31 cellular contexts compared by ENCODE assay signal in genomic region chr2:11637546-11637945, GRCh38. TPM values are rescaled to one million over a fixed set of nuclear protein-coding genes. Genes with fewer than 3 reads are reported as not detected.
"Had no signal": no experiment of that assay in that cellular context is flagged by ENCODE, and none has a peak within 500 bp of the region (broad histone marks: within the 10 kb centered on the region; RNA-seq: fewer than 3 reads in every experiment).

No MANE protein-coding gene starts in this region.

- H3K27me3 ChIP-seq: heart right ventricle, hepatocyte, neutrophil, ovary, right atrium auricular region, suprapubic skin, upper lobe of right lung had no signal

- H3K4me3 ChIP-seq: heart right ventricle, hepatocyte, left ventricle myocardium inferior, lung, ovary, right atrium auricular region, spleen, suprapubic skin, thoracic aorta, tibial artery, upper lobe of right lung had no signal

- H3K27ac Mint-ChIP-seq: memory B cell; naive thymus-derived CD8-positive, alpha-beta T cell; stimulated activated effector memory CD8-positive, alpha-beta T cell treated with anti-CD3 and anti-CD28 coated beads, Interleukin-12 subunit alpha, Interleukin-12 subunit beta, amount 100 ng/mL, for 72 hours; stimulated activated naive CD8-positive, alpha-beta T cell treated with anti-CD3 and anti-CD28 coated beads, Interleukin-15, Interleukin-2, amounts not matched to agents 100 ng/mL and 50 ng/mL, for 24 hours had no signal

- H3K9me3 Mint-ChIP-seq: memory B cell; naive thymus-derived CD8-positive, alpha-beta T cell; stimulated activated effector memory CD8-positive, alpha-beta T cell treated with anti-CD3 and anti-CD28 coated beads, Interleukin-12 subunit alpha, Interleukin-12 subunit beta, amount 100 ng/mL, for 72 hours; stimulated activated naive CD8-positive, alpha-beta T cell treated with anti-CD3 and anti-CD28 coated beads, Interleukin-15, Interleukin-2, amounts not matched to agents 100 ng/mL and 50 ng/mL, for 24 hours had no signal

- H3K27me3 Mint-ChIP-seq: progenitor cell of endocrine pancreas; stimulated activated naive CD8-positive, alpha-beta T cell treated with anti-CD3 and anti-CD28 coated beads, Interleukin-15, Interleukin-2, amounts not matched to agents 100 ng/mL and 50 ng/mL, for 24 hours had no signal

- DNase-seq: heart right ventricle; islet precursor cell; left ventricle myocardium inferior; naive thymus-derived CD8-positive, alpha-beta T cell; occipital lobe; ovary; small intestine; spleen; stimulated activated CD4-positive, alpha-beta T cell treated with anti-CD3 and anti-CD28 coated beads, Interleukin-4, amount 100 ng/mL, for 24 hours; stimulated activated naive CD4-positive, alpha-beta T cell; tibial artery; trophoblast cell had no signal

- H3K79me2 ChIP-seq: hepatocyte had no signal

- H3K4me2 ChIP-seq: hepatocyte had no signal

- H3K4me1 Mint-ChIP-seq: memory B cell; naive thymus-derived CD8-positive, alpha-beta T cell; stimulated activated effector memory CD8-positive, alpha-beta T cell treated with anti-CD3 and anti-CD28 coated beads, Interleukin-12 subunit alpha, Interleukin-12 subunit beta, amount 100 ng/mL, for 72 hours had no signal

- H3K4me3 Mint-ChIP-seq: memory B cell; naive thymus-derived CD8-positive, alpha-beta T cell; stimulated activated effector memory CD8-positive, alpha-beta T cell treated with anti-CD3 and anti-CD28 coated beads, Interleukin-12 subunit alpha, Interleukin-12 subunit beta, amount 100 ng/mL, for 72 hours; stimulated activated naive CD8-positive, alpha-beta T cell treated with anti-CD3 and anti-CD28 coated beads, Interleukin-15, Interleukin-2, amounts not matched to agents 100 ng/mL and 50 ng/mL, for 24 hours had no signal

- H3K9me3 ChIP-seq: heart right ventricle, left ventricle myocardium inferior, neutrophil, ovary, right atrium auricular region, spleen, suprapubic skin, thoracic aorta, tibial artery, upper lobe of right lung had no signal

- H3K36me3 ChIP-seq: neutrophil, spleen, thoracic aorta, upper lobe of right lung had no signal

- H3K4me1 ChIP-seq: heart right ventricle, left ventricle myocardium inferior, right atrium auricular region, spleen, suprapubic skin, tibial artery, upper lobe of right lung had no signal

- H3K36me3 Mint-ChIP-seq: memory B cell; naive thymus-derived CD8-positive, alpha-beta T cell; stimulated activated effector memory CD8-positive, alpha-beta T cell treated with anti-CD3 and anti-CD28 coated beads, Interleukin-12 subunit alpha, Interleukin-12 subunit beta, amount 100 ng/mL, for 72 hours had no signal

- H3K27ac ChIP-seq: heart right ventricle, hepatocyte, left ventricle myocardium inferior, neutrophil, ovary, right atrium auricular region, spleen, suprapubic skin, thoracic aorta, tibial artery, upper lobe of right lung had no signal

- H2AFZ ChIP-seq: hepatocyte had no signal

RNA-seq across cellular contexts. Expression of gene NTSR2, which starts 32.4 kb away (rescaled TPM):
- total RNA-seq: hepatocyte; kidney epithelial cell; left ventricle myocardium inferior; lower leg skin; lung; mesenteric fat pad; mucosa of gallbladder; naive thymus-derived CD8-positive, alpha-beta T cell; progenitor cell of endocrine pancreas; pulmonary artery endothelial cell; renal cortical epithelial cell; right atrium auricular region; sciatic nerve; spleen; suprapubic skin; thoracic aorta; upper lobe of right lung had no signal
- polyA plus RNA-seq: lung; naive thymus-derived CD8-positive, alpha-beta T cell; neural cell; spleen had no signal
